Comparison of ENCODE assay signal across 1 cellular context in the genomic region with DNA sequence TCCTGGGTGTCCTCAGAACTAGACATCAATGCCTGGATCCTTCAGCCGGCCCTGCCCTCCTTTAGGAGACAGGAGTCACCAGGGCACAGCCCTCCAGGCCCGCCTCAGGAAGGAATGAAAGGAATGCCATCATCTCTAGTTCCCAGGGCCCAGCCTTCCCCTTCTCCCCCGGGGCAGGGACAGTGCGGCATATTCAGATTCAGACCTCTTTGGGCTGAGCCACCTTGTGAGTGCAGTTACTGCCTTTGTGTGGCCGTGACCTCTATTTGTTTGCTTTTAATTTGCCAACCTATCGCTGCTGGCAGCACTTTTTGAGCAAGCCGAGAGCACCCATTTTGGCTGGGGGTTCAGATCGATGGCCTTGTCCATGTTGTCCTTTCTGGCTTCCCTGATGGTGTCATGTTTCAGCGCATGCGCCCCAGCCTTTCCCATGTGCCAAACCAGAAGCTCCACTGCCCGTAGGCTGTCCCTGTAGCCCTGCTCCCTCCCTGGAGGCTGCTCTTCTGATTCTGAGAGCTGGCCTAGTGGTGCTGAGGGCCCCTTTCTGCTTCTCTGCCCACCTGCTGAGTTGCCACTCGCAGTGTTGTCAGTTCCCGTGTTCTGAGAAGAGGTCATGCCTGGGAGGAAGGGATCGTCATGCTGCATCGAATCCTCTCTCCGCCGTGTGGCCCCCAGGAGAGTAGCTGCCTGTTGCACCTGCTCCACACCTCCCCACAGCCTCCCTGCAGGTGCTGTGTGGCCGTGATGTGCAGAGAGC.
TF ChIP-seq lines count a peak whose summit lies in the region.

No MANE protein-coding gene starts in this region.

TF ChIP-seq in H1, 55 proteins besides CTCF, POLR2A, EP300 and RAD21:
- TF ChIP-seq TBP (IDR thresholded peaks at IDR 0.05; ENCODE audit: low read depth, low read length) (peak; percentile 17; the same call in 1 of the 2 replicates), NRF1 (IDR thresholded peaks at IDR 0.05; ENCODE audit: low read depth, low read length) (peak; percentile 50; the same call in 1 of the 2 replicates), GABPA (IDR thresholded peaks at IDR 0.05; ENCODE audit: borderline replicate concordance, insufficient read depth, low read length) (peak; percentile 57; the same call in 1 of the 2 replicates), BACH1 (IDR thresholded peaks at IDR 0.05; ENCODE audit: low read length) (no peak), MAFK (IDR thresholded peaks at IDR 0.05; ENCODE audit: low read depth, low read length) (no peak), TCF12 (IDR thresholded peaks at IDR 0.05; ENCODE audit: low read depth, low read length) (0 out of 2 replicates have a peak, but pooled peaks have one; percentile 2), YY1 (IDR thresholded peaks at IDR 0.05; ENCODE audit: low read depth, low read length) (peak; percentile 65; the same call in 1 of the 2 replicates), ASH2L (IDR thresholded peaks at IDR 0.05; ENCODE audit: low read length) (peak; percentile 93), POLR2AphosphoS5 (IDR thresholded peaks at IDR 0.05; ENCODE audit: low read depth, low read length) (peak; percentile 52; the same call in 1 of the 2 replicates), SIRT6 (IDR thresholded peaks at IDR 0.05; ENCODE audit: low read length) (no peak), EGR1 (IDR thresholded peaks at IDR 0.05; ENCODE audit: borderline replicate concordance, low read depth, low read length) (peak; percentile 35; the same call in 1 of the 2 replicates), RBBP5 (IDR thresholded peaks at IDR 0.05; ENCODE audit: borderline replicate concordance, low read depth, low read length) (peak; percentile 72; the same call in 1 of the 2 replicates), TAF1 (IDR thresholded peaks at IDR 0.05; ENCODE audit: low read depth, low read length) (peak; percentile 40; the same call in 1 of the 2 replicates), TEAD4 (IDR thresholded peaks at IDR 0.05; ENCODE audit: low read depth, low read length) (peak; percentile 80), SP1 (IDR thresholded peaks at IDR 0.05; ENCODE audit: low read depth, low read length) (peak; percentile 45; the same call in 1 of the 2 replicates), E2F6 (IDR thresholded peaks at IDR 0.05) (peak; percentile 52; the same call in 1 of the 2 replicates), CTBP2 (IDR thresholded peaks at IDR 0.05; ENCODE audit: borderline replicate concordance, insufficient read depth, insufficient read length, low read length) (peak; percentile 77), SIX5 (IDR thresholded peaks at IDR 0.05; ENCODE audit: low read depth, low read length) (no peak), SIN3A (conservative IDR thresholded peaks at IDR 0.05 in 1 of 2, IDR thresholded peaks at IDR 0.05 in 1 of 2; ENCODE audit: low read depth in 1 of 2, low read length in 2 of 2) (peak; percentile 51 to 74; a peak in 2 of 4 replicates), SP2 (IDR thresholded peaks at IDR 0.05; ENCODE audit: low read length) (no peak), CBX5 (IDR thresholded peaks at IDR 0.05; ENCODE audit: low read depth, low read length) (no peak), SP4 (IDR thresholded peaks at IDR 0.05; ENCODE audit: low read length) (0 out of 2 replicates have a peak, but pooled peaks have one; percentile 46)
- TF ChIP-seq, protein P1, sequence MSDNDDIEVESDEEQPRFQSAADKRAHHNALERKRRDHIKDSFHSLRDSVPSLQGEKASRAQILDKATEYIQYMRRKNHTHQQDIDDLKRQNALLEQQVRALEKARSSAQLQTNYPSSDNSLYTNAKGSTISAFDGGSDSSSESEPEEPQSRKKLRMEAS (IDR thresholded peaks at IDR 0.05): peak; percentile 72; the same call in 1 of the 2 replicates
- TF ChIP-seq, protein P2, sequence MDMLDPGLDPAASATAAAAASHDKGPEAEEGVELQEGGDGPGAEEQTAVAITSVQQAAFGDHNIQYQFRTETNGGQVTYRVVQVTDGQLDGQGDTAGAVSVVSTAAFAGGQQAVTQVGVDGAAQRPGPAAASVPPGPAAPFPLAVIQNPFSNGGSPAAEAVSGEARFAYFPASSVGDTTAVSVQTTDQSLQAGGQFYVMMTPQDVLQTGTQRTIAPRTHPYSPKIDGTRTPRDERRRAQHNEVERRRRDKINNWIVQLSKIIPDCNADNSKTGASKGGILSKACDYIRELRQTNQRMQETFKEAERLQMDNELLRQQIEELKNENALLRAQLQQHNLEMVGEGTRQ (IDR thresholded peaks at IDR 0.05; ENCODE audit: low read length): no peak
